Comparison of ENCODE assay signal across 17 cellular contexts in the genomic region with DNA sequence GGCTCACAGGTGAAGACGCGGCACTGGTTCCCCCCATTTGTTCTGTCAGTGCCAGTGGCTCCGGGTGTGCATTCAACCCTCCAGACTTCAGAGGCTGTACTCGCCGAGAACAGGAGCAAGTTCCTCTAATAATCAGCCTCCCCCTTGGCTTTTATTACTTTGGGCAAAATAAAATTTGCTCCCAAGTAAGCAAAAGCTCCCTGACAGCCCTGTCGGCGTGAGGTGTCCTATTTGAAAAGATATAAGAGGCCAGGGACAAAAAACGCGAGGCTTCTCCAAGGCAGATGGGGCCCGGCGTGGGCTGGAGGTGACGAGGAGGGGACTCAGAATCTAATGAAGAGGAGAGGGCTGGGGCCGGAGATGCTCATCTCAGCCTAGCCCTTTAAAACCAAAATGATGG.
"Had no signal": no experiment of that assay in that cellular context is flagged by ENCODE, and none has a peak within 500 bp of the region (broad histone marks: within the 10 kb centered on the region; RNA-seq: fewer than 3 reads in every experiment).

No MANE protein-coding gene starts in this region.

- H3K4me3 Mint-ChIP-seq: mesothelial cell of epicardium had no signal

- H3K27ac ChIP-seq: coronary artery, dorsolateral prefrontal cortex, esophagus muscularis mucosa, foreskin keratinocyte, gastroesophageal sphincter, heart left ventricle, hepatocyte, left lung, lower lobe of right lung had no signal

- DNase-seq: cerebellar nuclear complex; dermis blood vessel endothelial cell; dorsolateral prefrontal cortex; effector CD4-positive, alpha-beta T cell; effector memory CD4-positive, alpha-beta T cell; foreskin keratinocyte; heart left ventricle; left cardiac atrium; left lung; lower lobe of right lung; mesenchymal stem cell; mucosa of descending colon had no signal

- H3K4me2 ChIP-seq: hepatocyte had no signal

- H3K27ac Mint-ChIP-seq: mesothelial cell of epicardium had no signal

- H3K27me3 ChIP-seq: hepatocyte had no signal

- H3K79me2 ChIP-seq: hepatocyte had no signal

- H3K9me3 Mint-ChIP-seq: mesothelial cell of epicardium had no signal

- H3K36me3 Mint-ChIP-seq: mesothelial cell of epicardium had no signal

- H3K4me1 Mint-ChIP-seq: mesothelial cell of epicardium had no signal

- H3K36me3 ChIP-seq: esophagus muscularis mucosa, gastroesophageal sphincter, heart left ventricle, left lung, lower lobe of right lung had no signal

- H2AFZ ChIP-seq: hepatocyte had no signal

- H3K9me3 ChIP-seq: esophagus muscularis mucosa, gastroesophageal sphincter, heart left ventricle, left lung, lower lobe of right lung, mucosa of descending colon had no signal

- H3K4me3 ChIP-seq: coronary artery, dorsolateral prefrontal cortex, esophagus muscularis mucosa, gastroesophageal sphincter, heart left ventricle, hepatocyte, left lung, lower lobe of right lung, mucosa of descending colon had no signal

- H3K4me1 ChIP-seq: esophagus muscularis mucosa, foreskin keratinocyte, gastroesophageal sphincter, heart left ventricle, left lung, lower lobe of right lung had no signal
